Comparison of ENCODE assay signal across 27 cellular contexts in genomic region chr16:11425140-11425539, GRCh38.
"Had no signal": no experiment of that assay in that cellular context is flagged by ENCODE, and none has a peak within 500 bp of the region (broad histone marks: within the 10 kb centered on the region; RNA-seq: fewer than 3 reads in every experiment).

No MANE protein-coding gene starts in this region.

- H3K9me3 ChIP-seq: esophagus muscularis mucosa, gastroesophageal sphincter, heart left ventricle, pancreas, right lobe of liver, thoracic aorta, tibial nerve, upper lobe of right lung, vagina had no signal

- H3K4me3 Mint-ChIP-seq: memory B cell; naive B cell; nephron progenitor cell; stimulated activated naive B cell treated with anti-CD40 and anti-IgM and Interleukin-4, amounts not matched to agents 10 μg/mL and 1 μg/mL and 100 μg/mL, for 72 hours; stimulated activated naive CD8-positive, alpha-beta T cell treated with anti-CD3 and anti-CD28 coated beads, Interleukin-15, Interleukin-2, amounts not matched to agents 100 ng/mL and 50 ng/mL, for 24 hours had no signal

- H3K4me3 ChIP-seq: esophagus muscularis mucosa, gastroesophageal sphincter, heart left ventricle, hepatocyte, lung, pancreas, right lobe of liver, smooth muscle cell, thoracic aorta, tibial nerve, upper lobe of right lung, vagina had no signal

- H3K4me2 ChIP-seq: hepatocyte, smooth muscle cell had no signal

- H3K27me3 Mint-ChIP-seq: naive B cell; stimulated activated naive B cell treated with anti-CD40 and anti-IgM and Interleukin-4, amounts not matched to agents 10 μg/mL and 1 μg/mL and 100 μg/mL, for 72 hours; stimulated activated naive CD8-positive, alpha-beta T cell treated with anti-CD3 and anti-CD28 coated beads, Interleukin-15, Interleukin-2, amounts not matched to agents 100 ng/mL and 50 ng/mL, for 24 hours had no signal

- ATAC-seq: foreskin keratinocyte; gastroesophageal sphincter; heart left ventricle; left lobe of liver; pancreas; right lobe of liver; stimulated activated naive B cell treated with anti-CD40 and anti-IgM and Interleukin-4, amounts not matched to agents 10 μg/mL and 1 μg/mL and 100 μg/mL, for 72 hours; upper lobe of right lung had no signal

- H3K36me3 ChIP-seq: esophagus muscularis mucosa, gastroesophageal sphincter, heart left ventricle, pancreas, right lobe of liver, thoracic aorta, upper lobe of right lung, vagina had no signal

- H3K9me3 Mint-ChIP-seq: memory B cell; stimulated activated naive B cell treated with anti-CD40 and anti-IgM and Interleukin-4, amounts not matched to agents 10 μg/mL and 1 μg/mL and 100 μg/mL, for 72 hours; stimulated activated naive CD8-positive, alpha-beta T cell treated with anti-CD3 and anti-CD28 coated beads, Interleukin-15, Interleukin-2, amounts not matched to agents 100 ng/mL and 50 ng/mL, for 24 hours had no signal

- H3K27ac ChIP-seq: esophagus muscularis mucosa, foreskin keratinocyte, gastroesophageal sphincter, heart left ventricle, hepatocyte, pancreas, right lobe of liver, thoracic aorta, tibial nerve, upper lobe of right lung, vagina had no signal

- H2AFZ ChIP-seq: hepatocyte had no signal

- H3K36me3 Mint-ChIP-seq: memory B cell; naive B cell; stimulated activated naive B cell treated with anti-CD40 and anti-IgM and Interleukin-4, amounts not matched to agents 10 μg/mL and 1 μg/mL and 100 μg/mL, for 72 hours had no signal

- H3K4me1 ChIP-seq: esophagus muscularis mucosa, foreskin keratinocyte, gastroesophageal sphincter, heart left ventricle, pancreas, right lobe of liver, tibial nerve, upper lobe of right lung, vagina had no signal

- FAIRE-seq: colon, endothelial cell of umbilical vein, kidney, pancreas had no signal

- H3K79me2 ChIP-seq: hepatocyte had no signal

- H3K27me3 ChIP-seq: heart left ventricle, hepatocyte, pancreas, right lobe of liver, tibial nerve, upper lobe of right lung, vagina had no signal

- H3K27ac Mint-ChIP-seq: memory B cell; naive B cell; nephron progenitor cell; stimulated activated naive B cell treated with anti-CD40 and anti-IgM and Interleukin-4, amounts not matched to agents 10 μg/mL and 1 μg/mL and 100 μg/mL, for 72 hours; stimulated activated naive CD8-positive, alpha-beta T cell treated with anti-CD3 and anti-CD28 coated beads, Interleukin-15, Interleukin-2, amounts not matched to agents 100 ng/mL and 50 ng/mL, for 24 hours had no signal

- DNase-seq: dermis blood vessel endothelial cell; effector memory CD4-positive, alpha-beta T cell; foreskin keratinocyte; heart left ventricle; kidney; naive B cell; nephron progenitor cell; occipital lobe; pancreas; stimulated activated CD4-positive, alpha-beta T cell treated with anti-CD3 and anti-CD28 coated beads, Interleukin-2, amount 100 ng/mL, for 24 hours; stimulated activated CD4-positive, alpha-beta T cell treated with anti-CD3 and anti-CD28 coated beads, Interleukin-4, amount 100 ng/mL, for 4 hours; stimulated activated naive B cell treated with anti-CD40 and anti-IgM and Interleukin-4, amounts not matched to agents 10 μg/mL and 1 μg/mL and 100 μg/mL, for 72 hours; upper lobe of right lung had no signal
